ENCODE assay signal across 8 cellular contexts in the genomic region with DNA sequence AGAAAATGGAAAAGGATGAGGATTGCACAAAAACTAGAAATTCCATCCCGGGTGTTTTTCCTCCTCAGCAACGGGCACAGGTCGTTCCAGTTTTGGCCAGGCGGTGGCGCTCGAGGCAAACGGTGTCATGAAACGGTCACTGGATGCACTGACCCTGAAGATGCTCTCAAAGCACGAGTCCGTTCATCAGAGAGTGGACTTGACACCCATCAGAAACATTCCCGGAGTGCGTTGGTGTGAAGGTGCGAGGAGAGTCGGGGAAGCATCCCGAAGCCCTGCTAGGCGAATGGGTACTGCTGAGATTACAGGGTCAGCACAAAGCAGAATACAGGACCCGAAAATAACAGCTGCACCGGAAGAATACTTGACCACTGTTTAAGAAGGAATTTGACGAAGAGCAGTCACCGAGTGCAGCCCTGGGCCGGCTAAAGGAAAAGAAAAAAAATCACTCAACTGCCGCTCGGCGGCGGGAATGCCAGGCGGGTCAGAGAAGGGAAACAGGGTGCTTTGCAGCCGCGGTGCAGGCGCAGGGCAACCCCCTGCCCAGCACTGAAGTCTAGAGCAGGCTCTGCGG.
DNase-seq lines count a peak whose midpoint lies in the region; ATAC-seq and TF ChIP-seq lines count a peak whose summit lies in the region.

No MANE protein-coding gene starts in this region.

- peaks cover 6% of the 10 kb centered on the region for H3K4me1 ChIP-seq in KMS-11 (ENCODE audit: low read depth, poor library complexity, severe bottlenecking)

- DNase-seq in D341Med (ENCODE audit: low spot score) = peak; percentile 76
- DNase-seq in RPMI7951 (ENCODE audit: low read depth) = peak; percentile 81
- peak; percentile 52 for DNase-seq in activated T-helper 9 cell treated with anti-CD3 and anti-CD28 coated beads, Interleukin-2, amount 50 U/mL, for 16 hours (ENCODE audit: low read depth)
- peak; percentile 89 for DNase-seq in fibroblast of pulmonary artery (ENCODE audit: low read depth)
- DNase-seq in natural killer cell = peak; percentile 74
- DNase-seq in stimulated activated CD8-positive, alpha-beta memory T cell treated with anti-CD3 and anti-CD28 coated beads, Interleukin-7, amount 100 ng/mL, for 48 hours (ENCODE audit: extremely low read depth in 1 of 2, low read depth in 1 of 2) = peak; percentile 10 to 41

- H3K36me3 ChIP-seq in KMS-11 (ENCODE audit: insufficient read depth) = no peaks in the 10 kb centered on the region

- no peaks in the 10 kb centered on the region for H3K36me3 Mint-ChIP-seq in natural killer cell

- TF ChIP-seq CTCF in KMS-11 (conservative IDR thresholded peaks at IDR 0.05; ENCODE audit: low read depth, low read length) (peak; percentile 97), fibroblast of pulmonary artery (IDR thresholded peaks at IDR 0.05; ENCODE audit: low read length, missing control alignments) (peak; percentile 92), natural killer cell (IDR thresholded peaks at IDR 0.05) (peak; percentile 97)

- no peak overlapping the region for H3K9ac ChIP-seq in KMS-11

- no peaks in the 10 kb centered on the region for H4K20me1 ChIP-seq in KMS-11 (ENCODE audit: insufficient read depth)

- H3K4me1 Mint-ChIP-seq in natural killer cell = peaks cover 7 to 8% of the 10 kb centered on the region in 2 donors

- intact Hi-C loops in natural killer cell (cut with micrococcal nuclease) = loop anchor here (1.0 to 10.0 kb wide), 3 partner anchors 404 to 653 kb away; no protein-coding TSS in a partner anchor

- no peaks in the 10 kb centered on the region for H3K9me3 Mint-ChIP-seq in natural killer cell

- ATAC-seq in natural killer cell = peak; percentile 67 to 81 (median 79)
- no peak for ATAC-seq in HG03469 (IDR thresholded peaks at IDR 0.05; ENCODE audit: unreplicated experiment)

- peak overlapping the region; percentile 36; the same call in 1 of the 2 replicates for H2AFZ ChIP-seq in KMS-11 (ENCODE audit: low read depth)

- no peak overlapping the region for H3K27ac ChIP-seq in KMS-11

- peaks cover 31 to 33% of the 10 kb centered on the region in 2 donors for H3K27me3 Mint-ChIP-seq in natural killer cell (ENCODE audit: low read depth in 2 of 2)

- no peak overlapping the region for H3K27ac Mint-ChIP-seq in natural killer cell

- peak overlapping the region; percentile 44 for H3K4me2 ChIP-seq in KMS-11

- no peak overlapping the region for H3K4me3 ChIP-seq in KMS-11 (IDR thresholded peaks at IDR 0.05; ENCODE audit: insufficient read depth, low read depth, low read length)
- peak overlapping the region; percentile 41 for H3K4me3 ChIP-seq in fibroblast of pulmonary artery (replicated peaks; ENCODE audit: low read depth, low read length)

- H3K27me3 ChIP-seq in KMS-11 (ENCODE audit: insufficient read depth, low read depth) = no peaks in the 10 kb centered on the region

- H3K4me3 Mint-ChIP-seq in natural killer cell = peak overlapping the region; percentile 60

- H3K79me2 ChIP-seq in KMS-11 (ENCODE audit: insufficient read depth, low read depth) = no peaks in the 10 kb centered on the region

Comparison
In these comparisons a context has a peak if more than half of its experiments do, and no peak if none do; other contexts are left out.
1. DNase-seq: peak in every context shown above with its lines; median percentile 89 in fibroblast of pulmonary artery; 81 in RPMI7951; 76 in D341Med; 74 in natural killer cell; 52 in activated T-helper 9 cell treated with anti-CD3 and anti-CD28 coated beads, Interleukin-2, amount 50 U/mL, for 16 hours; 26 in stimulated activated CD8-positive, alpha-beta memory T cell treated with anti-CD3 and anti-CD28 coated beads, Interleukin-7, amount 100 ng/mL, for 48 hours.